1 cellular context compared by ENCODE assay signal in genomic region chr13:48037346-48038173, GRCh38.
A peak's percentile ranks its signal among the peaks of the same experiment; 100 is the strongest.
TF ChIP-seq lines count a peak whose summit lies in the region.

NUDT15 (plus strand) TSS chr13:48037726; CDS start chr13:48037747, 21 bp downstream.

TF ChIP-seq in HepG2, 621 proteins besides CTCF, POLR2A, EP300 and RAD21 (continued from another document and continues in another):
- TF ChIP-seq CAMTA2 (CRISPR knock-in tag; IDR thresholded peaks at IDR 0.05; ENCODE audit: borderline replicate concordance): peak; percentile 70; the same call in 1 of the 2 replicates
- no peak; the same call in 1 of the 2 replicates for TF ChIP-seq JUNB (CRISPR knock-in tag; IDR thresholded peaks at IDR 0.05; ENCODE audit: borderline replicate concordance)
- no peak for TF ChIP-seq FOXO4 (CRISPR knock-in tag; conservative IDR thresholded peaks at IDR 0.05)
- TF ChIP-seq, protein P1, sequence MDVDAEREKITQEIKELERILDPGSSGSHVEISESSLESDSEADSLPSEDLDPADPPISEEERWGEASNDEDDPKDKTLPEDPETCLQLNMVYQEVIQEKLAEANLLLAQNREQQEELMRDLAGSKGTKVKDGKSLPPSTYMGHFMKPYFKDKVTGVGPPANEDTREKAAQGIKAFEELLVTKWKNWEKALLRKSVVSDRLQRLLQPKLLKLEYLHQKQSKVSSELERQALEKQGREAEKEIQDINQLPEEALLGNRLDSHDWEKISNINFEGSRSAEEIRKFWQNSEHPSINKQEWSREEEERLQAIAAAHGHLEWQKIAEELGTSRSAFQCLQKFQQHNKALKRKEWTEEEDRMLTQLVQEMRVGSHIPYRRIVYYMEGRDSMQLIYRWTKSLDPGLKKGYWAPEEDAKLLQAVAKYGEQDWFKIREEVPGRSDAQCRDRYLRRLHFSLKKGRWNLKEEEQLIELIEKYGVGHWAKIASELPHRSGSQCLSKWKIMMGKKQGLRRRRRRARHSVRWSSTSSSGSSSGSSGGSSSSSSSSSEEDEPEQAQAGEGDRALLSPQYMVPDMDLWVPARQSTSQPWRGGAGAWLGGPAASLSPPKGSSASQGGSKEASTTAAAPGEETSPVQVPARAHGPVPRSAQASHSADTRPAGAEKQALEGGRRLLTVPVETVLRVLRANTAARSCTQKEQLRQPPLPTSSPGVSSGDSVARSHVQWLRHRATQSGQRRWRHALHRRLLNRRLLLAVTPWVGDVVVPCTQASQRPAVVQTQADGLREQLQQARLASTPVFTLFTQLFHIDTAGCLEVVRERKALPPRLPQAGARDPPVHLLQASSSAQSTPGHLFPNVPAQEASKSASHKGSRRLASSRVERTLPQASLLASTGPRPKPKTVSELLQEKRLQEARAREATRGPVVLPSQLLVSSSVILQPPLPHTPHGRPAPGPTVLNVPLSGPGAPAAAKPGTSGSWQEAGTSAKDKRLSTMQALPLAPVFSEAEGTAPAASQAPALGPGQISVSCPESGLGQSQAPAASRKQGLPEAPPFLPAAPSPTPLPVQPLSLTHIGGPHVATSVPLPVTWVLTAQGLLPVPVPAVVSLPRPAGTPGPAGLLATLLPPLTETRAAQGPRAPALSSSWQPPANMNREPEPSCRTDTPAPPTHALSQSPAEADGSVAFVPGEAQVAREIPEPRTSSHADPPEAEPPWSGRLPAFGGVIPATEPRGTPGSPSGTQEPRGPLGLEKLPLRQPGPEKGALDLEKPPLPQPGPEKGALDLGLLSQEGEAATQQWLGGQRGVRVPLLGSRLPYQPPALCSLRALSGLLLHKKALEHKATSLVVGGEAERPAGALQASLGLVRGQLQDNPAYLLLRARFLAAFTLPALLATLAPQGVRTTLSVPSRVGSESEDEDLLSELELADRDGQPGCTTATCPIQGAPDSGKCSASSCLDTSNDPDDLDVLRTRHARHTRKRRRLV (CRISPR knock-in tag; IDR thresholded peaks at IDR 0.05): peak; percentile 82; the same call in 1 of the 2 replicates
- TF ChIP-seq, protein P2, sequence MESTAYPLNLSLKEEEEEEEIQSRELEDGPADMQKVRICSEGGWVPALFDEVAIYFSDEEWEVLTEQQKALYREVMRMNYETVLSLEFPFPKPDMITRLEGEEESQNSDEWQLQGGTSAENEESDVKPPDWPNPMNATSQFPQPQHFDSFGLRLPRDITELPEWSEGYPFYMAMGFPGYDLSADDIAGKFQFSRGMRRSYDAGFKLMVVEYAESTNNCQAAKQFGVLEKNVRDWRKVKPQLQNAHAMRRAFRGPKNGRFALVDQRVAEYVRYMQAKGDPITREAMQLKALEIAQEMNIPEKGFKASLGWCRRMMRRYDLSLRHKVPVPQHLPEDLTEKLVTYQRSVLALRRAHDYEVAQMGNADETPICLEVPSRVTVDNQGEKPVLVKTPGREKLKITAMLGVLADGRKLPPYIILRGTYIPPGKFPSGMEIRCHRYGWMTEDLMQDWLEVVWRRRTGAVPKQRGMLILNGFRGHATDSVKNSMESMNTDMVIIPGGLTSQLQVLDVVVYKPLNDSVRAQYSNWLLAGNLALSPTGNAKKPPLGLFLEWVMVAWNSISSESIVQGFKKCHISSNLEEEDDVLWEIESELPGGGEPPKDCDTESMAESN (CRISPR knock-in tag; conservative IDR thresholded peaks at IDR 0.05): peak; percentile 92
- no peak; the same call in 1 of the 2 replicates for TF ChIP-seq ZNF552 (CRISPR knock-in tag; IDR thresholded peaks at IDR 0.05; ENCODE audit: borderline replicate concordance)
- TF ChIP-seq ZNF484 (CRISPR knock-in tag; IDR thresholded peaks at IDR 0.05; ENCODE audit: borderline replicate concordance, low read depth): no peak
- peak; percentile 92 for TF ChIP-seq SPEN (CRISPR knock-in tag; IDR thresholded peaks at IDR 0.05; ENCODE audit: low read depth)
- TF ChIP-seq ATAD3A (CRISPR knock-in tag; IDR thresholded peaks at IDR 0.05): 0 out of 2 replicates have a peak, but pooled peaks have one; percentile 59
- no peak for TF ChIP-seq ZBTB10 (CRISPR knock-in tag; IDR thresholded peaks at IDR 0.05; ENCODE audit: borderline replicate concordance)
- peak; percentile 6; the same call in 1 of the 2 replicates for TF ChIP-seq HMG20B (CRISPR knock-in tag; conservative IDR thresholded peaks at IDR 0.05)
- TF ChIP-seq ZNF431 (CRISPR knock-in tag; IDR thresholded peaks at IDR 0.05; ENCODE audit: borderline replicate concordance, low read depth): 0 out of 2 replicates have a peak, but pooled peaks have one; percentile 71
- TF ChIP-seq ZFY (CRISPR knock-in tag; IDR thresholded peaks at IDR 0.05): peak; percentile 77
- no peak for TF ChIP-seq CEBPB (IDR thresholded peaks at IDR 0.05; ENCODE audit: borderline replicate concordance, low read depth, low read length)
- TF ChIP-seq, protein P3, sequence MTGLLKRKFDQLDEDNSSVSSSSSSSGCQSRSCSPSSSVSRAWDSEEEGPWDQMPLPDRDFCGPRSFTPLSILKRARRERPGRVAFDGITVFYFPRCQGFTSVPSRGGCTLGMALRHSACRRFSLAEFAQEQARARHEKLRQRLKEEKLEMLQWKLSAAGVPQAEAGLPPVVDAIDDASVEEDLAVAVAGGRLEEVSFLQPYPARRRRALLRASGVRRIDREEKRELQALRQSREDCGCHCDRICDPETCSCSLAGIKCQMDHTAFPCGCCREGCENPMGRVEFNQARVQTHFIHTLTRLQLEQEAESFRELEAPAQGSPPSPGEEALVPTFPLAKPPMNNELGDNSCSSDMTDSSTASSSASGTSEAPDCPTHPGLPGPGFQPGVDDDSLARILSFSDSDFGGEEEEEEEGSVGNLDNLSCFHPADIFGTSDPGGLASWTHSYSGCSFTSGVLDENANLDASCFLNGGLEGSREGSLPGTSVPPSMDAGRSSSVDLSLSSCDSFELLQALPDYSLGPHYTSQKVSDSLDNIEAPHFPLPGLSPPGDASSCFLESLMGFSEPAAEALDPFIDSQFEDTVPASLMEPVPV (CRISPR knock-in tag; IDR thresholded peaks at IDR 0.05): peak; percentile 92; the same call in 1 of the 2 replicates
- peak; percentile 78 for TF ChIP-seq NR2F6 (IDR thresholded peaks at IDR 0.05)
- peak; percentile 93 for TF ChIP-seq NR2F6 (CRISPR knock-in tag; IDR thresholded peaks at IDR 0.05)
- TF ChIP-seq ZNF317 (CRISPR knock-in tag; IDR thresholded peaks at IDR 0.05): peak; percentile 55; the same call in 1 of the 2 replicates
- no peak for TF ChIP-seq DDIT3 (CRISPR knock-in tag; IDR thresholded peaks at IDR 0.05)
- TF ChIP-seq FOXA1 (IDR thresholded peaks at IDR 0.05): no peak
- TF ChIP-seq FOXA1 (CRISPR knock-in tag; IDR thresholded peaks at IDR 0.05): peak; percentile 2; the same call in 1 of the 2 replicates
- TF ChIP-seq RARA (CRISPR knock-in tag; IDR thresholded peaks at IDR 0.05): peak; percentile 59
- peak; percentile 13; the same call in 1 of the 2 replicates for TF ChIP-seq SMC3 (IDR thresholded peaks at IDR 0.05; ENCODE audit: low read length)
- no peak for TF ChIP-seq ZBTB20 (CRISPR knock-in tag; IDR thresholded peaks at IDR 0.05; ENCODE audit: borderline replicate concordance, low read depth)
- no peak; the same call in 1 of the 2 replicates for TF ChIP-seq ZBTB33 (CRISPR knock-in tag; IDR thresholded peaks at IDR 0.05)
- no peak for TF ChIP-seq ZNF713 (CRISPR knock-in tag; IDR thresholded peaks at IDR 0.05)
- TF ChIP-seq, protein P4, sequence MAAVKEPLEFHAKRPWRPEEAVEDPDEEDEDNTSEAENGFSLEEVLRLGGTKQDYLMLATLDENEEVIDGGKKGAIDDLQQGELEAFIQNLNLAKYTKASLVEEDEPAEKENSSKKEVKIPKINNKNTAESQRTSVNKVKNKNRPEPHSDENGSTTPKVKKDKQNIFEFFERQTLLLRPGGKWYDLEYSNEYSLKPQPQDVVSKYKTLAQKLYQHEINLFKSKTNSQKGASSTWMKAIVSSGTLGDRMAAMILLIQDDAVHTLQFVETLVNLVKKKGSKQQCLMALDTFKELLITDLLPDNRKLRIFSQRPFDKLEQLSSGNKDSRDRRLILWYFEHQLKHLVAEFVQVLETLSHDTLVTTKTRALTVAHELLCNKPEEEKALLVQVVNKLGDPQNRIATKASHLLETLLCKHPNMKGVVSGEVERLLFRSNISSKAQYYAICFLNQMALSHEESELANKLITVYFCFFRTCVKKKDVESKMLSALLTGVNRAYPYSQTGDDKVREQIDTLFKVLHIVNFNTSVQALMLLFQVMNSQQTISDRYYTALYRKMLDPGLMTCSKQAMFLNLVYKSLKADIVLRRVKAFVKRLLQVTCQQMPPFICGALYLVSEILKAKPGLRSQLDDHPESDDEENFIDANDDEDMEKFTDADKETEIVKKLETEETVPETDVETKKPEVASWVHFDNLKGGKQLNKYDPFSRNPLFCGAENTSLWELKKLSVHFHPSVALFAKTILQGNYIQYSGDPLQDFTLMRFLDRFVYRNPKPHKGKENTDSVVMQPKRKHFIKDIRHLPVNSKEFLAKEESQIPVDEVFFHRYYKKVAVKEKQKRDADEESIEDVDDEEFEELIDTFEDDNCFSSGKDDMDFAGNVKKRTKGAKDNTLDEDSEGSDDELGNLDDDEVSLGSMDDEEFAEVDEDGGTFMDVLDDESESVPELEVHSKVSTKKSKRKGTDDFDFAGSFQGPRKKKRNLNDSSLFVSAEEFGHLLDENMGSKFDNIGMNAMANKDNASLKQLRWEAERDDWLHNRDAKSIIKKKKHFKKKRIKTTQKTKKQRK (IDR thresholded peaks at IDR 0.05; ENCODE audit: low read length): no peak
- TF ChIP-seq SRSF9 (IDR thresholded peaks at IDR 0.05; ENCODE audit: borderline replicate concordance, insufficient read depth, low read depth, low read length, poor library complexity, severe bottlenecking): no peak
- TF ChIP-seq HNRNPH1 (optimal IDR thresholded peaks at IDR 0.05; ENCODE audit: low read depth, low read length): no peak
- peak; percentile 81 for TF ChIP-seq ZSCAN21 (CRISPR knock-in tag; IDR thresholded peaks at IDR 0.05; ENCODE audit: borderline replicate concordance)
- TF ChIP-seq, protein P5, sequence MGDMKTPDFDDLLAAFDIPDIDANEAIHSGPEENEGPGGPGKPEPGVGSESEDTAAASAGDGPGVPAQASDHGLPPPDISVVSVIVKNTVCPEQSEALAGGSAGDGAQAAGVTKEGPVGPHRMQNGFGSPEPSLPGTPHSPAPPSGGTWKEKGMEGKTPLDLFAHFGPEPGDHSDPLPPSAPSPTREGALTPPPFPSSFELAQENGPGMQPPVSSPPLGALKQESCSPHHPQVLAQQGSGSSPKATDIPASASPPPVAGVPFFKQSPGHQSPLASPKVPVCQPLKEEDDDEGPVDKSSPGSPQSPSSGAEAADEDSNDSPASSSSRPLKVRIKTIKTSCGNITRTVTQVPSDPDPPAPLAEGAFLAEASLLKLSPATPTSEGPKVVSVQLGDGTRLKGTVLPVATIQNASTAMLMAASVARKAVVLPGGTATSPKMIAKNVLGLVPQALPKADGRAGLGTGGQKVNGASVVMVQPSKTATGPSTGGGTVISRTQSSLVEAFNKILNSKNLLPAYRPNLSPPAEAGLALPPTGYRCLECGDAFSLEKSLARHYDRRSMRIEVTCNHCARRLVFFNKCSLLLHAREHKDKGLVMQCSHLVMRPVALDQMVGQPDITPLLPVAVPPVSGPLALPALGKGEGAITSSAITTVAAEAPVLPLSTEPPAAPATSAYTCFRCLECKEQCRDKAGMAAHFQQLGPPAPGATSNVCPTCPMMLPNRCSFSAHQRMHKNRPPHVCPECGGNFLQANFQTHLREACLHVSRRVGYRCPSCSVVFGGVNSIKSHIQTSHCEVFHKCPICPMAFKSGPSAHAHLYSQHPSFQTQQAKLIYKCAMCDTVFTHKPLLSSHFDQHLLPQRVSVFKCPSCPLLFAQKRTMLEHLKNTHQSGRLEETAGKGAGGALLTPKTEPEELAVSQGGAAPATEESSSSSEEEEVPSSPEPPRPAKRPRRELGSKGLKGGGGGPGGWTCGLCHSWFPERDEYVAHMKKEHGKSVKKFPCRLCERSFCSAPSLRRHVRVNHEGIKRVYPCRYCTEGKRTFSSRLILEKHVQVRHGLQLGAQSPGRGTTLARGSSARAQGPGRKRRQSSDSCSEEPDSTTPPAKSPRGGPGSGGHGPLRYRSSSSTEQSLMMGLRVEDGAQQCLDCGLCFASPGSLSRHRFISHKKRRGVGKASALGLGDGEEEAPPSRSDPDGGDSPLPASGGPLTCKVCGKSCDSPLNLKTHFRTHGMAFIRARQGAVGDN (CRISPR knock-in tag; IDR thresholded peaks at IDR 0.05): peak; percentile 99
- TF ChIP-seq SNRNP70 (IDR thresholded peaks at IDR 0.05; ENCODE audit: low read depth, low read length): no peak
- no peak for TF ChIP-seq ZNF251 (CRISPR knock-in tag; IDR thresholded peaks at IDR 0.05)
